In genomic region chr11:125874556-125875124, GRCh38 we compare ENCODE assay signal across 8 cellular contexts. TPM values are rescaled to one million over a fixed set of nuclear protein-coding genes. Genes with fewer than 3 reads are reported as not detected.
DNase-seq lines count a peak whose midpoint lies in the region; ATAC-seq and TF ChIP-seq lines count a peak whose summit lies in the region.

No MANE protein-coding gene starts in this region.

- H3K4me1 ChIP-seq in tibial artery, result peaks cover 0 to 5% (median 0%) of the 10 kb centered on the region in 4 donors

- H3K27ac ChIP-seq in AG04450 (ENCODE audit: low read depth, low read length), result no peak overlapping the region
- H3K27ac ChIP-seq in tibial artery, result no peak overlapping the region

- H3K4me3 ChIP-seq in AG04450 (ENCODE audit: low read depth, low read length) (peak overlapping the region; percentile 7; the same call in 1 of the 2 replicates), tibial artery (no peak overlapping the region)

- peak; percentile 41 for DNase-seq in AG04450 (ENCODE audit: low read depth, low spot score)
- peak; percentile 69 for DNase-seq in NCI-H2227 treated with DMSO at 0.1 percent for 48 hours (lab: John Stamatoyannopoulos, UW)
- DNase-seq in activated CD4-positive, alpha-beta T cell treated with anti-CD3 and anti-CD28 coated beads for 4 hours, result peak; percentile 19 to 42
- peak; percentile 64 for DNase-seq in mucosa of gallbladder (ENCODE audit: low spot score)
- DNase-seq in tibial artery, result peak in 1 of 2 donors; percentile 40

- POLR2A ChIA-PET in AG04450 (lab: Yijun Ruan, JAX), result no interaction called here

- H3K9me3 ChIP-seq in AG04450 (ENCODE audit: control insufficient read depth, insufficient read depth, low read length), result no peaks in the 10 kb centered on the region
- H3K9me3 ChIP-seq in tibial artery, result no peaks in the 10 kb centered on the region

- no peaks in the 10 kb centered on the region for H3K36me3 ChIP-seq in tibial artery

- CTCF ChIA-PET in AG04450 (lab: Charles Lee), result interaction anchor here (0.5 to 1.5 kb wide), 8 partner anchors 12 to 441 kb away, joined by 3 to 6 read pairs (median 3); no protein-coding TSS in a partner anchor

- peaks cover 4% of the 10 kb centered on the region for H3K27me3 ChIP-seq in AG04450 (ENCODE audit: control insufficient read depth, insufficient read depth, low read length)
- H3K27me3 ChIP-seq in tibial artery, result no peaks in the 10 kb centered on the region

- intact Hi-C loops in tibial artery (cut with DNase I; ENCODE audit: low total_unique reads), result no loop called here

- peak; percentile 86 for TF ChIP-seq CTCF in AG04450 (IDR thresholded peaks at IDR 0.05; ENCODE audit: low read depth, low read length)
- peak; percentile 71 for TF ChIP-seq CTCF in GM12874 (IDR thresholded peaks at IDR 0.05; ENCODE audit: insufficient read depth, low read depth, low read length)
- TF ChIP-seq CTCF in tibial artery (IDR thresholded peaks at IDR 0.05), result peak; percentile 63 to 70

- ATAC-seq in HG03060 (IDR thresholded peaks at IDR 0.05; ENCODE audit: low read depth, unreplicated experiment), result peak; percentile 62
- peak; percentile 79 for ATAC-seq in esophagus mucosa

RNA-seq across cellular contexts. Expression of gene HYLS1, which starts 12.8 kb away (rescaled TPM):
- 5.0 and 7.0 TPM in 2 replicates for polyA plus RNA-seq in AG04450 (2011; rRNA removed)
- 3.0 and 5.5 TPM in 2 replicates for polyA minus RNA-seq in AG04450 (2011; rRNA and poly(A)+ RNA removed)
- total RNA-seq in esophagus mucosa (4.6 TPM), mucosa of gallbladder (4.8 TPM)

RNA-seq across cellular contexts. Expression of gene PUS3, which starts 28.4 kb away (rescaled TPM):
- 9.5 and 13.2 TPM in 2 replicates for polyA plus RNA-seq in AG04450 (2011; rRNA removed)
- 8.1 and 8.3 TPM in 2 replicates for polyA minus RNA-seq in AG04450 (2011; rRNA and poly(A)+ RNA removed)
- total RNA-seq in esophagus mucosa, result 5.3 TPM
- 7.4 TPM for total RNA-seq in mucosa of gallbladder

RNA-seq across cellular contexts. Expression of gene DDX25, which starts 29.7 kb away (rescaled TPM):
- polyA plus RNA-seq in AG04450 (2011; rRNA removed), result not detected in 2 replicates
- polyA minus RNA-seq in AG04450 (2011; rRNA and poly(A)+ RNA removed), result 0.09 TPM in 1 of 2 replicates, not detected in the other
- total RNA-seq in esophagus mucosa (not detected), mucosa of gallbladder (0.29 TPM)

RNA-seq across cellular contexts. Expression of gene PATE4, which starts 41.5 kb away (rescaled TPM):
- polyA plus RNA-seq in AG04450 (2011; rRNA removed), result not detected in 2 replicates
- not detected in 2 replicates for polyA minus RNA-seq in AG04450 (2011; rRNA and poly(A)+ RNA removed)
- total RNA-seq in esophagus mucosa (not detected), mucosa of gallbladder (not detected)
